In the genomic region with DNA sequence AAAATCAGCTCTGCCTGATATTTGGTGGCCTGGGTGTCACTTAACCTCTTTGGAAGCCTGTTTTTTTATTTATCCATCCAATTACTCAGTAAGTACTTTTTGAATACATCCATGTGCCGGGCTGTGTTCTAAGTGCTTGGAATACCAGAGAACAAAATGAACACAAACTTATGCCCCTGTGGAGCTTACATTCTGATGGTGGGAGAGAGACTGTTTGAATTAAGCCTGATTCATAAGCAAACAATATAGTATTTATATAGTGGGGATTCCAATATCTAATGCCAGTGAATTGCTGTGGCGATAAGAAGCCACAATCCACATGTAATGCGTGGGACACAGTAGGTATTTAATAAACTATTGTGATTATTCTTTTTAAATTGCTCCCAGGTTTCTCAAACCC, we compare ENCODE assay signal across 9 cellular contexts. TPM values are rescaled to one million over a fixed set of nuclear protein-coding genes. Genes with fewer than 3 reads are reported as not detected.
"Had no signal": no experiment of that assay in that cellular context is flagged by ENCODE, and none has a peak within 500 bp of the region (broad histone marks: within the 10 kb centered on the region; RNA-seq: fewer than 3 reads in every experiment).

No MANE protein-coding gene starts in this region.

- H3K27ac ChIP-seq: HL-60 had no signal

- H3K4me2 ChIP-seq: GM23338 had no signal

- ATAC-seq: GM23338, HepG2, K562 had no signal

- DNase-seq: H9, HCEC 1CT, KG1 had no signal

- H2AFZ ChIP-seq: GM23338 had no signal

- H3K4me3 ChIP-seq: GM23338, K562 had no signal

- H3K27ac Mint-ChIP-seq: GM23338, H9 had no signal

- H3K4me3 Mint-ChIP-seq: GM23338, H9 had no signal

- H3K4me1 Mint-ChIP-seq: GM23338 had no signal

RNA-seq across cellular contexts. Expression of a gene that starts 19.4 kb away (rescaled TPM):
- total RNA-seq: GM23338, H1, HepG2, HT1080 had no signal
- polyA plus RNA-seq: GM23338, HepG2, K562 had no signal

RNA-seq across cellular contexts. Expression of a gene that starts 32.1 kb away (rescaled TPM):
- total RNA-seq: H1, H9, HT1080, K562 had no signal
- polyA plus RNA-seq: GM23338, HepG2, K562 had no signal

RNA-seq across cellular contexts. Expression of a gene that starts 43.5 kb away (rescaled TPM):
- total RNA-seq: GM23338, H9, HepG2, HT1080, K562 had no signal
- polyA plus RNA-seq: HepG2, K562 had no signal
